Comparison of ENCODE assay signal across 10 cellular contexts in genomic region chr2:202149155-202149762, GRCh38.
DNase-seq lines count a peak whose midpoint lies in the region; ATAC-seq and TF ChIP-seq lines count a peak whose summit lies in the region.
"Had no signal": no experiment of that assay in that cellular context is flagged by ENCODE, and none has a peak within 500 bp of the region (broad histone marks: within the 10 kb centered on the region; RNA-seq: fewer than 3 reads in every experiment).

No MANE protein-coding gene starts in this region.

- H3K4me3 ChIP-seq in HEK293 (ENCODE audit: low read depth, low read length), result no peak overlapping the region
- no peak overlapping the region for H3K4me3 ChIP-seq in ectodermal cell (ENCODE audit: insufficient read depth, low read depth, low read length)
- no peak overlapping the region for H3K4me3 ChIP-seq in left lung
- peak overlapping the region in 2 of 3 donors; percentile 0 to 41 for H3K4me3 ChIP-seq in skeletal muscle tissue (ENCODE audit: low read length in 3 of 3)
- no peak overlapping the region for H3K4me3 ChIP-seq in Peyer's patch

- H3K9me3 ChIP-seq in HEK293 (ENCODE audit: control insufficient read depth, insufficient read depth, low read depth, low read length), result no peaks in the 10 kb centered on the region
- no peaks in the 10 kb centered on the region for H3K9me3 ChIP-seq in ectodermal cell (ENCODE audit: control insufficient read depth, low read length)
- no peaks in the 10 kb centered on the region for H3K9me3 ChIP-seq in left lung
- no peaks in the 10 kb centered on the region for H3K9me3 ChIP-seq in skeletal muscle tissue (ENCODE audit: control insufficient read depth in 3 of 3, low read length in 3 of 3)
- H3K9me3 ChIP-seq in Peyer's patch, result no peaks in the 10 kb centered on the region

- H3K9ac ChIP-seq in skeletal muscle tissue (ENCODE audit: low read depth in 1 of 3, low read length in 3 of 3), result peak overlapping the region in 1 of 3 donors; percentile 45

- CTCF ChIA-PET in HEK293 (lab: Yijun Ruan, JAX), result interaction anchor here (0.6 to 3.6 kb wide), 4 partner anchors 29 to 502 kb away, joined by 3 to 13 read pairs (median 6); no protein-coding TSS in a partner anchor

- TF ChIP-seq POLR2A in Peyer's patch (IDR thresholded peaks at IDR 0.05), result no peak

- WGBS in ectodermal cell, 2 experiments, result 1 to 3% methylated on average over 13 of the region's 13 CpGs

- no peaks in the 10 kb centered on the region for H3K36me3 ChIP-seq in HEK293 (ENCODE audit: control insufficient read depth in 2 of 2, insufficient read depth in 1 of 2, low read length in 2 of 2)
- H3K36me3 ChIP-seq in ectodermal cell (ENCODE audit: control insufficient read depth, insufficient read depth, low read length), result no peaks in the 10 kb centered on the region
- no peaks in the 10 kb centered on the region for H3K36me3 ChIP-seq in left lung
- H3K36me3 ChIP-seq in skeletal muscle tissue (ENCODE audit: control insufficient read depth in 3 of 3, insufficient read depth in 3 of 3, low read length in 3 of 3), result no peaks in the 10 kb centered on the region
- no peaks in the 10 kb centered on the region for H3K36me3 ChIP-seq in Peyer's patch

- ATAC-seq in left lung (peak; percentile 69), GM19397 (IDR thresholded peaks at IDR 0.05; ENCODE audit: unreplicated experiment) (no peak)

- POLR2A ChIA-PET in HEK293 (lab: Yijun Ruan, JAX), result interaction anchor here (0.6 kb wide), 1 partner anchor 90 kb away, joined by 4 read pairs; no protein-coding TSS in a partner anchor

- H3K27ac ChIP-seq in HEK293 (ENCODE audit: extremely low read depth, low read depth, low read length), result no peak overlapping the region
- H3K27ac ChIP-seq in ectodermal cell (ENCODE audit: insufficient read depth, low read depth, low read length, poor library complexity, severe bottlenecking), result peak overlapping the region; percentile 93
- H3K27ac ChIP-seq in left lung, result peak overlapping the region in 1 of 2 donors; percentile 65
- H3K27ac ChIP-seq in skeletal muscle tissue (ENCODE audit: low read depth, low read length), result peak overlapping the region; percentile 69
- peak overlapping the region in 2 of 4 donors; percentile 38 to 42 for H3K27ac ChIP-seq in Peyer's patch

- H3K27me3 ChIP-seq in ectodermal cell (ENCODE audit: control insufficient read depth, insufficient read depth, low read length, poor library complexity, severe bottlenecking), result no peaks in the 10 kb centered on the region
- H3K27me3 ChIP-seq in left lung, result no peaks in the 10 kb centered on the region
- no peaks in the 10 kb centered on the region for H3K27me3 ChIP-seq in skeletal muscle tissue (ENCODE audit: control insufficient read depth in 3 of 3, insufficient read depth in 3 of 3, low read length in 3 of 3)
- no peaks in the 10 kb centered on the region for H3K27me3 ChIP-seq in Peyer's patch

- intact Hi-C loops in left lung (cut with DNase I), result no loop called here

- peak in 1 of 2 donors; percentile 55 for DNase-seq in left lung
- no peak for DNase-seq in Peyer's patch
- no peak for DNase-seq in NCI-H2171 (lab: John Stamatoyannopoulos, UW)
- no peak for DNase-seq in GM19238 (ENCODE audit: insufficient read length, low spot score)
- DNase-seq: GDM1, NCI-H1694 treated with DMSO at 0.1 percent for 48 hours had no signal

- peaks cover 7% of the 10 kb centered on the region for H3K4me1 ChIP-seq in HEK293 (ENCODE audit: control insufficient read depth, insufficient read depth, low read length)
- peaks cover 51% of the 10 kb centered on the region for H3K4me1 ChIP-seq in ectodermal cell (ENCODE audit: control insufficient read depth, insufficient read depth, low read length)
- no peaks in the 10 kb centered on the region for H3K4me1 ChIP-seq in left lung
- peaks cover 11 to 22% (median 14%) of the 10 kb centered on the region in 3 donors for H3K4me1 ChIP-seq in skeletal muscle tissue (ENCODE audit: control insufficient read depth in 3 of 3, insufficient read depth in 3 of 3, low read length in 3 of 3)
- H3K4me1 ChIP-seq in Peyer's patch, result no peaks in the 10 kb centered on the region

- TF ChIP-seq CTCF in HEK293 (tag by site-specific recombination; IDR thresholded peaks at IDR 0.05) (no peak), left lung (IDR thresholded peaks at IDR 0.05) (no peak), Peyer's patch (IDR thresholded peaks at IDR 0.05) (no peak)

TF ChIP-seq in HEK293, 187 proteins besides CTCF, POLR2A, EP300 and RAD21:
- TF ChIP-seq ZNF621 (tag by site-specific recombination; IDR thresholded peaks at IDR 0.05), result no peak
- peak; percentile 49; the same call in 1 of the 2 replicates for TF ChIP-seq EGR2 (tag by site-specific recombination; IDR thresholded peaks at IDR 0.05; ENCODE audit: low read depth)
- TF ChIP-seq ZNF692 (tag by site-specific recombination; IDR thresholded peaks at IDR 0.05), result peak; percentile 78
- peak; percentile 54; the same call in 1 of the 2 replicates for TF ChIP-seq ZFP69B (tag by site-specific recombination; IDR thresholded peaks at IDR 0.05)
- no peak for TF ChIP-seq ZNF677 (tag by site-specific recombination; IDR thresholded peaks at IDR 0.05)
- no peak for TF ChIP-seq ZNF514 (tag by site-specific recombination; IDR thresholded peaks at IDR 0.05)
- TF ChIP-seq ZBTB17 (tag by site-specific recombination; IDR thresholded peaks at IDR 0.05), result peak; percentile 25; the same call in 1 of the 2 replicates
- TF ChIP-seq ZFHX2 (tag by site-specific recombination; conservative IDR thresholded peaks at IDR 0.05), result peak; percentile 82
- peak; percentile 61 for TF ChIP-seq ZIC2 (tag by site-specific recombination; IDR thresholded peaks at IDR 0.05)
- TF ChIP-seq GLIS1 (tag by site-specific recombination; IDR thresholded peaks at IDR 0.05), result 0 out of 2 replicates have a peak, but pooled peaks have one; percentile 6
TF ChIP-seq in HEK293: peak in this region for 7.

Comparison
In these comparisons a context has a peak if more than half of its experiments do, and no peak if none do; other contexts are left out.
1. H3K4me3 ChIP-seq: peak in skeletal muscle tissue (2 of 3); none in HEK293 (single experiment), ectodermal cell (single experiment), left lung (0 of 2) and Peyer's patch (0 of 4).